8 cellular contexts compared by ENCODE assay signal in the genomic region with DNA sequence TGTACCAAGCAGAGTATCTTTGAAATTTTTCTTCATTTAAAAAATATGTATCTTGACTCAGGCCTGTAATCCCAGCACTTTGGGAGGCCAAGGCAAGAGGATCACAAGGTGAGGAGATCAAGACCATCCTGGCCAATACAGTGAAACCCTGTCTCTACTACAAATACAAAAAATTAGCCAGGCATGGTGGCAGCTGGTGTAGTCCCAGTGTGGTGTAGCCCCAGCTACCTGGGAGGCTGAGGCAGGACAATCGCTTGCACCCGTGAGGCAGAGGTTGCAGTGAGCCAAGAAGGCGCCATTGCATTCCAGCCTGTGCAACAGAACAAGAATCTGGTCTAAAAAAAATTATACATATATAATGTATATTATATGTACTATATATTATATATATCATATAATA.
DNase-seq lines count a peak whose midpoint lies in the region; ATAC-seq, FAIRE-seq and TF ChIP-seq lines count a peak whose summit lies in the region.
"Not testable (repeated sequence)": the region's sequence is repeated elsewhere in the genome, so short reads cannot be mapped to it uniquely, and the experiment has no call there.

No MANE protein-coding gene starts in this region.

- H3K9me3 Mint-ChIP-seq in activated T-cell treated with anti-CD3 and anti-CD28 coated beads, Interleukin-2, amount 50 U/mL, for 24 hours; stimulated activated naive CD8-positive, alpha-beta T cell treated with anti-CD3 and anti-CD28 coated beads, Interleukin-15, amount 100 ng/mL, for 72 hours: not testable (repeated sequence)

- H3K27ac Mint-ChIP-seq in activated T-cell treated with anti-CD3 and anti-CD28 coated beads, Interleukin-2, amount 50 U/mL, for 24 hours; stimulated activated naive CD8-positive, alpha-beta T cell treated with anti-CD3 and anti-CD28 coated beads, Interleukin-15, amount 100 ng/mL, for 72 hours: not testable (repeated sequence)

- not testable (repeated sequence) for H3K4me1 Mint-ChIP-seq in activated T-cell treated with anti-CD3 and anti-CD28 coated beads, Interleukin-2, amount 50 U/mL, for 24 hours (ENCODE audit: low read depth); stimulated activated naive CD8-positive, alpha-beta T cell treated with anti-CD3 and anti-CD28 coated beads, Interleukin-15, amount 100 ng/mL, for 72 hours

- DNase-seq in GM12864 (ENCODE audit: low read depth) (peak; percentile 68), RPMI8226 (peak; percentile 66), renal cortical epithelial cell (ENCODE audit: low read depth) (peak; percentile 82)
- peak; percentile 40 for DNase-seq in activated T-cell treated with anti-CD3 and anti-CD28 coated beads, Interleukin-2, amount 50 U/mL, for 24 hours
- DNase-seq in effector memory CD4-positive, alpha-beta T cell: peak in 2 of 3 donors; percentile 22 to 36
- DNase-seq in stimulated activated naive CD8-positive, alpha-beta T cell treated with anti-CD3 and anti-CD28 coated beads, Interleukin-15, amount 100 ng/mL, for 72 hours: peak; percentile 33 to 78

- H3K4me1 ChIP-seq in effector memory CD4-positive, alpha-beta T cell (ENCODE audit: control insufficient read depth, insufficient read depth, low read length, poor library complexity, severe bottlenecking): not testable (repeated sequence)

- not testable (repeated sequence) for H3K4me3 ChIP-seq in GM12864 (ENCODE audit: low read depth, low read length); effector memory CD4-positive, alpha-beta T cell (ENCODE audit: insufficient read depth, low read depth, low read length, poor library complexity, severe bottlenecking)

- not testable (repeated sequence) for H3K36me3 ChIP-seq in effector memory CD4-positive, alpha-beta T cell (ENCODE audit: control insufficient read depth, insufficient read depth, low read length)

- H3K36me3 Mint-ChIP-seq in activated T-cell treated with anti-CD3 and anti-CD28 coated beads, Interleukin-2, amount 50 U/mL, for 24 hours (ENCODE audit: low read depth): not testable (repeated sequence)

- not testable (repeated sequence) for H3K27ac ChIP-seq in effector memory CD4-positive, alpha-beta T cell (ENCODE audit: insufficient read depth, low read length, poor library complexity, severe bottlenecking)

- FAIRE-seq in islet of Langerhans (lab: Jason Lieb, UNC): peak; percentile 100

- not testable (repeated sequence) for H3K27me3 Mint-ChIP-seq in activated T-cell treated with anti-CD3 and anti-CD28 coated beads, Interleukin-2, amount 50 U/mL, for 24 hours; stimulated activated naive CD8-positive, alpha-beta T cell treated with anti-CD3 and anti-CD28 coated beads, Interleukin-15, amount 100 ng/mL, for 72 hours

- not testable (repeated sequence) for H3K4me3 Mint-ChIP-seq in activated T-cell treated with anti-CD3 and anti-CD28 coated beads, Interleukin-2, amount 50 U/mL, for 24 hours; stimulated activated naive CD8-positive, alpha-beta T cell treated with anti-CD3 and anti-CD28 coated beads, Interleukin-15, amount 100 ng/mL, for 72 hours

- not testable (repeated sequence) for H3K27me3 ChIP-seq in effector memory CD4-positive, alpha-beta T cell (replicated peaks; ENCODE audit: control insufficient read depth, insufficient read depth, low read length, poor library complexity, severe bottlenecking)

- ATAC-seq in HG02884 (IDR thresholded peaks at IDR 0.05; ENCODE audit: unreplicated experiment): peak; percentile 76
- ATAC-seq in stimulated activated naive CD8-positive, alpha-beta T cell treated with anti-CD3 and anti-CD28 coated beads, Interleukin-15, amount 100 ng/mL, for 72 hours: peak; percentile 87

- H3K9me3 ChIP-seq in effector memory CD4-positive, alpha-beta T cell (ENCODE audit: control insufficient read depth, low read length): not testable (repeated sequence)

- not testable (repeated sequence) for TF ChIP-seq CTCF in GM12864 (IDR thresholded peaks at IDR 0.05; ENCODE audit: low read depth, low read length, missing control alignments)

Comparison
In these comparisons a context has a peak if more than half of its experiments do, and no peak if none do; other contexts are left out.
1. DNase-seq: peak in every context shown above with its lines; median percentile 82 in renal cortical epithelial cell; 68 in GM12864; 66 in RPMI8226; 56 in stimulated activated naive CD8-positive, alpha-beta T cell treated with anti-CD3 and anti-CD28 coated beads, Interleukin-15, amount 100 ng/mL, for 72 hours; 40 in activated T-cell treated with anti-CD3 and anti-CD28 coated beads, Interleukin-2, amount 50 U/mL, for 24 hours; 29 in effector memory CD4-positive, alpha-beta T cell.